Comparison of ENCODE assay signal across 21 cellular contexts in the genomic region with DNA sequence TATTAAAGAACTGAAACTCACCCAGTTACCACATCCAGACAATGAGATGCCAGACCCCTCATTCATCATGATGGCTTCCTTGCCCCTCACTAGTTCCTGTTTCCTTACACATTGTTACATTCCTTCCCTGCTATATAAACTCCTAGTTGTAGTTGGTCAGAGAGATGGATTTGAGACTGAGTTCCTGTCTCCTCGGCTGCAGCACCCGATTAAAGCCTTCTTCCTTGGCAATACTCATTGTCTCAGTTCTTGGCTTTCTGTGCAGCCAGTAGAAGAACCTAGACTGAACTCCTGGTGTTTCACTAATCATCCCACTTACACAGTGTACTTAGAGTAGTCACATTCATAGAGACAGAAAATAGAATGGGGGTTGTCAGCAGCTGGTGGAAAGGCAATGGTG.
"Had no signal": no experiment of that assay in that cellular context is flagged by ENCODE, and none has a peak within 500 bp of the region (broad histone marks: within the 10 kb centered on the region; RNA-seq: fewer than 3 reads in every experiment).

No MANE protein-coding gene starts in this region.

- DNase-seq: natural killer cell; occipital lobe; ovary; posterior cingulate gyrus; psoas muscle; right cardiac atrium; spleen; stimulated activated CD4-positive, alpha-beta T cell treated with anti-CD3 and anti-CD28 coated beads, Interleukin-12 subunit alpha, Interleukin-12 subunit beta, amount 100 ng/mL, for 4 hours; stimulated activated CD4-positive, alpha-beta T cell treated with anti-CD3 and anti-CD28 coated beads, Interleukin-1b, Interleukin-23, amount 100 ng/mL, for 48 hours; stimulated activated CD4-positive, alpha-beta T cell treated with anti-CD3 and anti-CD28 coated beads, Interleukin-4, amount 100 ng/mL, for 1 hour; stimulated activated CD4-positive, alpha-beta T cell treated with anti-CD3 and anti-CD28 coated beads, Interleukin-4, amount 100 ng/mL, for 4 hours; stimulated activated CD8-positive, alpha-beta memory T cell treated with anti-CD3 and anti-CD28 coated beads, Interleukin-4, amount 100 ng/mL, for 48 hours; stimulated activated naive CD4-positive, alpha-beta T cell; stimulated activated naive CD8-positive, alpha-beta T cell treated with anti-CD3 and anti-CD28 coated beads, Interleukin-15, amount 100 ng/mL, for 72 hours; stimulated activated naive CD8-positive, alpha-beta T cell treated with anti-CD3 and anti-CD28 coated beads, Interleukin-15, Interleukin-2, amounts not matched to agents 100 U/mL and 50 U/mL, for 24 hours; substantia nigra; testis; tibial artery; transverse colon; upper lobe of right lung; uterus had no signal
